Comparison of ENCODE assay signal across 16 cellular contexts in genomic region chr18:69872661-69873060, GRCh38.
DNase-seq lines count a peak whose midpoint lies in the region; ATAC-seq and TF ChIP-seq lines count a peak whose summit lies in the region.
"Had no signal": no experiment of that assay in that cellular context is flagged by ENCODE, and none has a peak within 500 bp of the region (broad histone marks: within the 10 kb centered on the region; RNA-seq: fewer than 3 reads in every experiment).

No MANE protein-coding gene starts in this region.

- TF ChIP-seq CTCF in dorsolateral prefrontal cortex (IDR thresholded peaks at IDR 0.05 in 54 of 56, conservative IDR thresholded peaks at IDR 0.05 in 2 of 56; ENCODE audit: low read depth in 1 of 56, partially characterized antibody in 56 of 56): no peak

- H3K27me3 ChIP-seq in neuron (ENCODE audit: insufficient read depth, low read length) (no peaks in the 10 kb centered on the region), dorsolateral prefrontal cortex (no peaks in the 10 kb centered on the region)

- H3K4me1 Mint-ChIP-seq in activated T-cell treated with anti-CD3 and anti-CD28 coated beads, Interleukin-2, amount 50 U/mL, for 72 hours (ENCODE audit: low read depth): peaks cover 15% of the 10 kb centered on the region
- H3K4me1 Mint-ChIP-seq in T-cell: peaks cover 24 to 35% (median 30%) of the 10 kb centered on the region in 3 donors

- intact Hi-C loops in dorsolateral prefrontal cortex (cut with DNase I): no loop called here

- CTCF ChIA-PET in T-cell (lab: Charles Lee): no interaction called here

- peak overlapping the region; percentile 10 for H2AFZ ChIP-seq in neuron (ENCODE audit: low read depth, low read length)

- H3K27ac ChIP-seq in caudate nucleus (ENCODE audit: low read depth, low read length) (peak overlapping the region; percentile 45), dorsolateral prefrontal cortex (no peak overlapping the region)
- H3K27ac ChIP-seq: C4-2B had no signal

- no peaks in the 10 kb centered on the region for H3K9me3 Mint-ChIP-seq in activated T-cell treated with anti-CD3 and anti-CD28 coated beads, Interleukin-2, amount 50 U/mL, for 72 hours
- no peaks in the 10 kb centered on the region for H3K9me3 Mint-ChIP-seq in T-cell

- H3K9me3 ChIP-seq in neuron (ENCODE audit: low read length): no peaks in the 10 kb centered on the region
- H3K9me3 ChIP-seq: Caco-2 had no signal

- no peak overlapping the region for H3K4me3 Mint-ChIP-seq in activated T-cell treated with anti-CD3 and anti-CD28 coated beads, Interleukin-2, amount 50 U/mL, for 72 hours
- no peak overlapping the region for H3K4me3 Mint-ChIP-seq in T-cell

- peaks cover 22% of the 10 kb centered on the region for H3K4me1 ChIP-seq in neuron (ENCODE audit: insufficient read depth, low read length)
- H3K4me1 ChIP-seq: Caco-2 had no signal

- H3K4me3 ChIP-seq in neuron (ENCODE audit: low read length): no peak overlapping the region
- no peak overlapping the region for H3K4me3 ChIP-seq in dorsolateral prefrontal cortex

- no peak for ATAC-seq in activated T-cell treated with anti-CD3 and anti-CD28 coated beads, Interleukin-2, amount 50 U/mL, for 72 hours (replicated peaks in 1 of 2)
- ATAC-seq in T-cell (replicated peaks in 1 of 4): no peak
- ATAC-seq: Panc1 had no signal

- H3K27me3 Mint-ChIP-seq in activated T-cell treated with anti-CD3 and anti-CD28 coated beads, Interleukin-2, amount 50 U/mL, for 72 hours (ENCODE audit: low read depth): no peaks in the 10 kb centered on the region
- no peaks in the 10 kb centered on the region for H3K27me3 Mint-ChIP-seq in T-cell

- H3K36me3 Mint-ChIP-seq in activated T-cell treated with anti-CD3 and anti-CD28 coated beads, Interleukin-2, amount 50 U/mL, for 72 hours (ENCODE audit: insufficient read depth in 2 of 2): peaks cover 10 to 18% of the 10 kb centered on the region in 2 donors
- peaks cover 51% of the 10 kb centered on the region for H3K36me3 Mint-ChIP-seq in T-cell

- H3K36me3 ChIP-seq in neuron (ENCODE audit: insufficient read depth, low read length): no peaks in the 10 kb centered on the region

- peak overlapping the region; percentile 73 for H3K27ac Mint-ChIP-seq in activated T-cell treated with anti-CD3 and anti-CD28 coated beads, Interleukin-2, amount 50 U/mL, for 72 hours
- H3K27ac Mint-ChIP-seq in T-cell: peak overlapping the region; percentile 16 to 58

- no peak for DNase-seq in activated T-cell treated with anti-CD3 and anti-CD28 coated beads, Interleukin-2, amount 50 U/mL, for 72 hours
- no peak for DNase-seq in activated T-cell treated with anti-CD3 and anti-CD28 coated beads, Interleukin-2, amount 50 U/mL, for 1 hour
- DNase-seq in T-cell: no peak
- peak in 34 of 61 donors; percentile 1 to 73 (median 23) for DNase-seq in caudate nucleus (lab: John Stamatoyannopoulos, UW)
- no peak for DNase-seq in COLO668 (lab: John Stamatoyannopoulos, UW; ENCODE audit: unreplicated experiment)
- no peak for DNase-seq in occipital lobe (lab: John Stamatoyannopoulos, UW)
- DNase-seq in dorsolateral prefrontal cortex: no peak
- DNase-seq: Caco-2, DMS153, KBM-7, NCI-H2029, NCI-H2171, NCI-H446 treated with DMSO at 0.1 percent for 48 hours had no signal

- POLR2A ChIA-PET in T-cell (lab: Charles Lee): no interaction called here

Comparison
In these comparisons a context has a peak if more than half of its experiments do, and no peak if none do; other contexts are left out.
1. DNase-seq: peak in caudate nucleus (34 of 61); none in activated T-cell treated with anti-CD3 and anti-CD28 coated beads, Interleukin-2, amount 50 U/mL, for 72 hours (0 of 2), activated T-cell treated with anti-CD3 and anti-CD28 coated beads, Interleukin-2, amount 50 U/mL, for 1 hour (single experiment), T-cell (0 of 34), COLO668 (single experiment), occipital lobe (single experiment) and dorsolateral prefrontal cortex (0 of 10).